21 cellular contexts compared by ENCODE assay signal in the genomic region with DNA sequence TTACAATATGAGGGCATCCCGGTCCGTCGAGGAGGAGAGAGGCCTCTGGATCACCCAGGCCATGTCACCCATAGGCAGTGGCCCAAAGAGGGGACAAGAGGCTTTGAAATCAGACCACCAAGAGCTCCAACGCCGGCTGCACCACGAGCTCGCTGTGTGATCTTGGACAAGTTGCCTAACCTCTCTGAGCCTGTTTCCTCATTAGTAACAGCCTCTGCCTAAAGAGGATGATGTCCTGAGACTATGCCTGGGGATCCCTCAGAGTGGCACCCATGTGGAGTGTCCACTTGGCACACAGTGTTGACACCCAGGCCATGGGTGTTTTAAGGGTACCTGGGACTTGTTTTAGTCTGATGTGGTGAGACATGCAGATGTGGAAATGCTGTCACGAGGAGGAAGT.
"Had no signal": no experiment of that assay in that cellular context is flagged by ENCODE, and none has a peak within 500 bp of the region (broad histone marks: within the 10 kb centered on the region; RNA-seq: fewer than 3 reads in every experiment).

No MANE protein-coding gene starts in this region.

- ATAC-seq: effector memory CD8-positive, alpha-beta T cell; left ventricle myocardium superior; lower lobe of right lung; naive thymus-derived CD8-positive, alpha-beta T cell; stimulated activated effector memory CD8-positive, alpha-beta T cell treated with anti-CD3 and anti-CD28 coated beads, Interleukin-12 subunit alpha, Interleukin-12 subunit beta, amount 100 ng/mL, for 72 hours had no signal

- FAIRE-seq: endometrium, frontal cortex, keratinocyte had no signal

- H3K36me3 ChIP-seq: lower lobe of right lung, prostate gland, right atrium auricular region, sigmoid colon, stomach, thyroid gland had no signal

- DNase-seq: dermis blood vessel endothelial cell; effector memory CD8-positive, alpha-beta T cell; head of caudate nucleus; left ventricle myocardium superior; lower lobe of right lung; naive thymus-derived CD8-positive, alpha-beta T cell; nephron progenitor cell; nucleus accumbens; sigmoid colon; stimulated activated CD4-positive, alpha-beta T cell treated with anti-CD3 and anti-CD28 coated beads, Interleukin-2, amount 100 ng/mL, for 24 hours; stimulated activated CD4-positive, alpha-beta T cell treated with anti-CD3 and anti-CD28 coated beads, Interleukin-4, amount 100 ng/mL, for 24 hours; stimulated activated naive CD4-positive, alpha-beta T cell treated with Interleukin-2 at 50 U/mL for 16 hours; stomach; thyroid gland had no signal

- H3K4me3 ChIP-seq: coronary artery, lower lobe of right lung, prostate gland, right atrium auricular region, sigmoid colon, stomach, thyroid gland had no signal

- H3K9me3 ChIP-seq: lower lobe of right lung, prostate gland, right atrium auricular region, sigmoid colon, stomach, thyroid gland had no signal

- H3K27ac ChIP-seq: coronary artery, lower lobe of right lung, prostate gland, right atrium auricular region, sigmoid colon, stomach, thyroid gland had no signal

- H3K4me1 ChIP-seq: prostate gland had no signal
